ENCODE assay signal across 17 cellular contexts in genomic region chr1:89277725-89278124, GRCh38. TPM values are rescaled to one million over a fixed set of nuclear protein-coding genes. Genes with fewer than 3 reads are reported as not detected.
A peak's percentile ranks its signal among the peaks of the same experiment; 100 is the strongest.
DNase-seq lines count a peak whose midpoint lies in the region; ATAC-seq and TF ChIP-seq lines count a peak whose summit lies in the region.
"Had no signal": no experiment of that assay in that cellular context is flagged by ENCODE, and none has a peak within 500 bp of the region (broad histone marks: within the 10 kb centered on the region; RNA-seq: fewer than 3 reads in every experiment).

No MANE protein-coding gene starts in this region.

- peak overlapping the region; percentile 90 to 99 (median 95) for H3K27ac Mint-ChIP-seq in CD4-positive, alpha-beta memory T cell
- peak overlapping the region; percentile 88 for H3K27ac Mint-ChIP-seq in activated T-helper 1 cell treated with anti-CD3 and anti-CD28 coated beads, Interleukin-12 subunit alpha, Interleukin-12 subunit beta, Interleukin-2, Interleukin-4 antibody, amounts not matched to agents 30 ng/mL and 10 ng/mL and 1 ng/mL, durations not matched to agents 14 hours and 24 hours and 36 hours
- H3K27ac Mint-ChIP-seq in immature natural killer cell, result peak overlapping the region; percentile 94 to 99 (median 97)
- H3K27ac Mint-ChIP-seq: H9 had no signal

- H3K4me1 ChIP-seq in CD4-positive, alpha-beta memory T cell (ENCODE audit: insufficient read depth, low read length), result peaks cover 84% of the 10 kb centered on the region
- no peaks in the 10 kb centered on the region for H3K4me1 ChIP-seq in tibial artery
- H3K4me1 ChIP-seq: sigmoid colon had no signal

- no peak for TF ChIP-seq CTCF in AG10803 (conservative IDR thresholded peaks at IDR 0.05; ENCODE audit: low read length)
- TF ChIP-seq CTCF in tibial artery (IDR thresholded peaks at IDR 0.05), result no peak

- no peaks in the 10 kb centered on the region for H3K27me3 Mint-ChIP-seq in CD4-positive, alpha-beta memory T cell
- H3K27me3 Mint-ChIP-seq in activated T-helper 1 cell treated with anti-CD3 and anti-CD28 coated beads, Interleukin-12 subunit alpha, Interleukin-12 subunit beta, Interleukin-2, Interleukin-4 antibody, amounts not matched to agents 30 ng/mL and 10 ng/mL and 1 ng/mL, durations not matched to agents 14 hours and 24 hours and 36 hours (ENCODE audit: insufficient read depth), result no peaks in the 10 kb centered on the region
- H3K27me3 Mint-ChIP-seq in immature natural killer cell (ENCODE audit: low read depth in 3 of 3), result peaks cover 5 to 13% (median 8%) of the 10 kb centered on the region in 3 donors

- H3K4me3 ChIP-seq in AG10803 (ENCODE audit: low read length) (no peak overlapping the region), tibial artery (no peak overlapping the region)
- no peak overlapping the region for H3K4me3 ChIP-seq in CD4-positive, alpha-beta memory T cell (ENCODE audit: low read length in 2 of 2)
- H3K4me3 ChIP-seq: heart right ventricle, sigmoid colon, thoracic aorta had no signal

- CTCF ChIA-PET in CD4-positive, alpha-beta memory T cell (lab: Charles Lee; ENCODE audit: partially characterized antibody), result interaction anchor here (1.0 to 6.9 kb wide), 11 partner anchors 8 to 304 kb away, joined by 3 to 73 read pairs (median 5); no protein-coding TSS in a partner anchor

- peak; percentile 10 for DNase-seq in AG10803 (ENCODE audit: low read depth)
- DNase-seq in CD4-positive, alpha-beta memory T cell, result peak in 4 of 5 donors; percentile 37 to 69 (median 44)
- no peak for DNase-seq in activated T-helper 1 cell treated with anti-CD3 and anti-CD28 coated beads, Interleukin-12 subunit alpha, Interleukin-12 subunit beta, Interleukin-2, Interleukin-4 antibody, amounts not matched to agents 30 ng/mL and 10 ng/mL and 1 ng/mL, durations not matched to agents 14 hours and 24 hours and 36 hours (ENCODE audit: low spot score)
- DNase-seq in immature natural killer cell, result peak in 1 of 3 donors; percentile 37
- DNase-seq in pons (ENCODE audit: low spot score), result no peak
- DNase-seq in tibial artery, result no peak
- DNase-seq: activated CD4-positive, CD25-positive, alpha-beta regulatory T cell; H9; heart right ventricle; Karpas-422; NCI-H1436; NCI-H345; sigmoid colon; stimulated activated CD4-positive, alpha-beta T cell treated with anti-CD3 and anti-CD28 coated beads, Interleukin-2, amount 100 ng/mL, for 24 hours had no signal

- intact Hi-C loops in CD4-positive, alpha-beta memory T cell (cut with micrococcal nuclease), result loop anchor here (1.0 to 10.0 kb wide), 5 partner anchors 35 to 327 kb away; partner anchors contain the start of genes GBP1 and GBP2
- intact Hi-C loops in activated T-helper 1 cell treated with anti-CD3 and anti-CD28 coated beads, Interleukin-12 subunit alpha, Interleukin-12 subunit beta, Interleukin-2, Interleukin-4 antibody, amounts not matched to agents 30 ng/mL and 10 ng/mL and 1 ng/mL, durations not matched to agents 14 hours and 24 hours and 36 hours (cut with micrococcal nuclease), result loop anchor here (1.0 to 10.0 kb wide), 2 partner anchors 172 to 457 kb away; no protein-coding TSS in a partner anchor
- intact Hi-C loops in tibial artery (cut with DNase I; ENCODE audit: low total_unique reads), result no loop called here

- H3K9me3 ChIP-seq in CD4-positive, alpha-beta memory T cell (ENCODE audit: control insufficient read depth in 1 of 2, low read length in 2 of 2), result no peaks in the 10 kb centered on the region
- no peaks in the 10 kb centered on the region for H3K9me3 ChIP-seq in tibial artery
- H3K9me3 ChIP-seq: sigmoid colon, thoracic aorta had no signal

- POLR2A ChIA-PET in CD4-positive, alpha-beta memory T cell (lab: Charles Lee; ENCODE audit: partially characterized antibody), result interaction anchor here (1.0 to 9.4 kb wide), 6 partner anchors 7 to 81 kb away, joined by 3 to 86 read pairs (median 20); no protein-coding TSS in a partner anchor

- H3K27me3 ChIP-seq in CD4-positive, alpha-beta memory T cell (ENCODE audit: insufficient read depth, low read length), result no peaks in the 10 kb centered on the region
- H3K27me3 ChIP-seq in tibial artery, result no peaks in the 10 kb centered on the region
- H3K27me3 ChIP-seq: heart right ventricle, sigmoid colon had no signal

- H3K36me3 ChIP-seq in CD4-positive, alpha-beta memory T cell (ENCODE audit: insufficient read depth, low read length), result no peaks in the 10 kb centered on the region
- no peaks in the 10 kb centered on the region for H3K36me3 ChIP-seq in tibial artery
- H3K36me3 ChIP-seq: heart right ventricle, sigmoid colon, thoracic aorta had no signal

- H3K9me3 Mint-ChIP-seq in CD4-positive, alpha-beta memory T cell, result peaks cover 0 to 5% (median 3%) of the 10 kb centered on the region in 8 donors
- H3K9me3 Mint-ChIP-seq in activated T-helper 1 cell treated with anti-CD3 and anti-CD28 coated beads, Interleukin-12 subunit alpha, Interleukin-12 subunit beta, Interleukin-2, Interleukin-4 antibody, amounts not matched to agents 30 ng/mL and 10 ng/mL and 1 ng/mL, durations not matched to agents 14 hours and 24 hours and 36 hours, result peaks cover 18% of the 10 kb centered on the region
- H3K9me3 Mint-ChIP-seq in immature natural killer cell, result peaks cover 0 to 4% (median 3%) of the 10 kb centered on the region in 6 donors

- peak overlapping the region in 6 of 8 donors; percentile 9 to 86 (median 68) for H3K4me3 Mint-ChIP-seq in CD4-positive, alpha-beta memory T cell
- H3K4me3 Mint-ChIP-seq in activated T-helper 1 cell treated with anti-CD3 and anti-CD28 coated beads, Interleukin-12 subunit alpha, Interleukin-12 subunit beta, Interleukin-2, Interleukin-4 antibody, amounts not matched to agents 30 ng/mL and 10 ng/mL and 1 ng/mL, durations not matched to agents 14 hours and 24 hours and 36 hours, result peak overlapping the region; percentile 53
- H3K4me3 Mint-ChIP-seq in immature natural killer cell, result peak overlapping the region in 3 of 5 donors; percentile 19 to 83 (median 40)
- H3K4me3 Mint-ChIP-seq: H9 had no signal

- peaks cover 0 to 7% of the 10 kb centered on the region in 2 donors for H3K36me3 Mint-ChIP-seq in CD4-positive, alpha-beta memory T cell
- peaks cover 8% of the 10 kb centered on the region for H3K36me3 Mint-ChIP-seq in activated T-helper 1 cell treated with anti-CD3 and anti-CD28 coated beads, Interleukin-12 subunit alpha, Interleukin-12 subunit beta, Interleukin-2, Interleukin-4 antibody, amounts not matched to agents 30 ng/mL and 10 ng/mL and 1 ng/mL, durations not matched to agents 14 hours and 24 hours and 36 hours (ENCODE audit: low read depth)
- H3K36me3 Mint-ChIP-seq in immature natural killer cell, result peaks cover 3 to 4% (median 3%) of the 10 kb centered on the region in 3 donors

- ATAC-seq in GM18867 (IDR thresholded peaks at IDR 0.05; ENCODE audit: unreplicated experiment), result no peak
- ATAC-seq: heart right ventricle had no signal

- H3K4me1 Mint-ChIP-seq in CD4-positive, alpha-beta memory T cell, result peaks cover 66 to 89% (median 78%) of the 10 kb centered on the region in 4 donors
- H3K4me1 Mint-ChIP-seq in activated T-helper 1 cell treated with anti-CD3 and anti-CD28 coated beads, Interleukin-12 subunit alpha, Interleukin-12 subunit beta, Interleukin-2, Interleukin-4 antibody, amounts not matched to agents 30 ng/mL and 10 ng/mL and 1 ng/mL, durations not matched to agents 14 hours and 24 hours and 36 hours (ENCODE audit: low read depth), result peaks cover 80% of the 10 kb centered on the region
- H3K4me1 Mint-ChIP-seq in immature natural killer cell, result peaks cover 66 to 90% of the 10 kb centered on the region in 2 donors
- H3K4me1 Mint-ChIP-seq: H9 had no signal

- H3K27ac ChIP-seq in CD4-positive, alpha-beta memory T cell (ENCODE audit: low read depth, low read length), result peak overlapping the region; percentile 75
- no peak overlapping the region for H3K27ac ChIP-seq in tibial artery
- H3K27ac ChIP-seq: sigmoid colon, thoracic aorta had no signal

RNA-seq across cellular contexts. Expression of gene GBP5, which starts 5.1 kb away (rescaled TPM):
- total RNA-seq in CD4-positive, alpha-beta memory T cell, result 10 to 100 TPM; 76.3 to 79.2 TPM
- 100 to 1,000 TPM in 1 of 2 donors, 10 to 100 TPM in 1; 37.9 to 124 TPM for polyA plus RNA-seq in CD4-positive, alpha-beta memory T cell
- 145 and 154 TPM in 2 replicates for total RNA-seq in activated T-helper 1 cell treated with anti-CD3 and anti-CD28 coated beads, Interleukin-12 subunit alpha, Interleukin-12 subunit beta, Interleukin-2, Interleukin-4 antibody, amounts not matched to agents 30 ng/mL and 10 ng/mL and 1 ng/mL, durations not matched to agents 14 hours and 24 hours and 36 hours
- polyA plus RNA-seq in immature natural killer cell, result 100 to 1,000 TPM in 1 of 3 donors, 10 to 100 TPM in 2; 74.4 to 212 (median 90.8) TPM
- total RNA-seq: H9 had no signal
- polyA plus RNA-seq: BJ had no signal

Comparison
In these comparisons a context has a peak if more than half of its experiments do, and no peak if none do; other contexts are left out.
1. DNase-seq: peak in AG10803 (single experiment) and CD4-positive, alpha-beta memory T cell (4 of 5); none in activated T-helper 1 cell treated with anti-CD3 and anti-CD28 coated beads, Interleukin-12 subunit alpha, Interleukin-12 subunit beta, Interleukin-2, Interleukin-4 antibody, amounts not matched to agents 30 ng/mL and 10 ng/mL and 1 ng/mL, durations not matched to agents 14 hours and 24 hours and 36 hours (single experiment), pons (single experiment) and tibial artery (0 of 2).
2. Peak in every context shown above with its lines, with median percentiles within 50 percentile points of each other: H3K27ac Mint-ChIP-seq and H3K4me3 Mint-ChIP-seq.